ENCODE assay signal across 14 cellular contexts in the genomic region with DNA sequence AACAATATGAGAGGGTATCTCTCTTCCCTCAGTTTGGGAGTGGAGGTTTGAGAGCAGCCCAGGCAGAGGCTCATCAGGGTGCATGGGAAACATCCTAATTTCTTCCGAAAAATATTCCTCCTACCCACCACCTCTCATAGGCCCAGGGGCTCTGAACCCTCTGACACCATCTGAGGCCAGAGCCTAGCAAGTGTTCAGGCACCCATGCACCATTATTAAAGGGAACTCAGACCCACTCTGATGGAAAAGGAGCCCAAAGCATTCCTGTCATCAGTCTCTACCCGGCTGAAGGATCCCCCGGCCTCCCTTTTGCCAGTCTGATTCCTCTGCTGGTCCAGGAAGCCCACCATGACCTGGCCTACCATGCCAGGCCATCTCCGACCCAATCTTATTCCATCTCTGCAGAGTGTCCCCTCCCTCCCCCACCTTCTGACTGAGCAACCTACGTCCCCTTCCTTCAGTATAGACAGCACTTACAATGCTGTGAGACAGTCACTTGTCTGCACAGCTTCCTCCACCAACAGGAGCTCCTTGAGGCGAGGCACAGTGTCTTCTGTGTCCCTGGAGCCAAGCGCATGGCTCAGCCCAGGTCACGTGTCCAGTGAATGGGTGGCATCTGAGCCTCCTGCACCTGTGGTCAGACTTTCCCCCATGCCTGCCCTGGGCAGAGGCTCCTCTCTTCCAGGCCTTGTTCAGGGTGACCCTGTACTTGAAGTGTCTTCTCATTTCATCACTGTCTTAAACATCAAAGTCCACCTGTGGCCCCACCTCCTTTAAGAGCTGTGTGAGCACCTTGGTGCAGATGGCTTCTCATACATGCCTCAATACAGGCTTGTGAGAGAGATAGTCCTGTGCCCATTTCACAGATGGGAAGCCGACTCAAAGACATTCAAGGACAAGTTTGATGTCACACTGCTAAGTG. TPM values are rescaled to one million over a fixed set of nuclear protein-coding genes. Genes with fewer than 3 reads are reported as not detected.
DNase-seq lines count a peak whose midpoint lies in the region; ATAC-seq and TF ChIP-seq lines count a peak whose summit lies in the region.
"Had no signal": no experiment of that assay in that cellular context is flagged by ENCODE, and none has a peak within 500 bp of the region (broad histone marks: within the 10 kb centered on the region; RNA-seq: fewer than 3 reads in every experiment).

No MANE protein-coding gene starts in this region.

- peak overlapping the region; percentile 51 for H3K27ac Mint-ChIP-seq in dendritic cell treated with granulocyte-macrophage colony-stimulating factor and Interleukin-4, amounts not matched to agents 40 ng/mL and 50 ng/mL, for 4 days
- H3K27ac Mint-ChIP-seq in Caco-2 (ENCODE audit: unreplicated experiment) = no peak overlapping the region

- H3K27me3 ChIP-seq in DOHH2 (ENCODE audit: control insufficient read depth, low read length) (no peaks in the 10 kb centered on the region), Caco-2 (replicated peaks; ENCODE audit: control insufficient read depth, insufficient read depth, low read length) (no peaks in the 10 kb centered on the region)
- H3K27me3 ChIP-seq: left lung had no signal

- peak overlapping the region; percentile 74 for H3K27ac ChIP-seq in DOHH2 (ENCODE audit: low read depth, low read length)
- H3K27ac ChIP-seq: left lung had no signal

- no peaks in the 10 kb centered on the region for H3K36me3 Mint-ChIP-seq in dendritic cell treated with granulocyte-macrophage colony-stimulating factor and Interleukin-4, amounts not matched to agents 40 ng/mL and 50 ng/mL, for 4 days (ENCODE audit: low read depth)
- H3K36me3 Mint-ChIP-seq in Caco-2 (ENCODE audit: insufficient read depth, unreplicated experiment) = no peaks in the 10 kb centered on the region

- H3K79me2 ChIP-seq in DOHH2 (ENCODE audit: control insufficient read depth, low read length) = peaks cover 37% of the 10 kb centered on the region

- ATAC-seq in GM19397 (IDR thresholded peaks at IDR 0.05; ENCODE audit: unreplicated experiment) (peak; percentile 50), HG03025 (IDR thresholded peaks at IDR 0.05; ENCODE audit: low FRiP score, unreplicated experiment) (peak; percentile 60), left ventricle myocardium superior (no peak)
- ATAC-seq: left lung had no signal

- H3K27me3 Mint-ChIP-seq in dendritic cell treated with granulocyte-macrophage colony-stimulating factor and Interleukin-4, amounts not matched to agents 40 ng/mL and 50 ng/mL, for 4 days = no peaks in the 10 kb centered on the region
- H3K27me3 Mint-ChIP-seq in Caco-2 (ENCODE audit: insufficient read depth, unreplicated experiment) = peaks cover 4% of the 10 kb centered on the region

- H3K4me3 Mint-ChIP-seq in dendritic cell treated with granulocyte-macrophage colony-stimulating factor and Interleukin-4, amounts not matched to agents 40 ng/mL and 50 ng/mL, for 4 days = no peak overlapping the region
- H3K4me3 Mint-ChIP-seq in Caco-2 (ENCODE audit: unreplicated experiment) = no peak overlapping the region

- CTCF ChIA-PET in Caco-2 (lab: Charles Lee) = no interaction called here

- H3K4me2 ChIP-seq in DOHH2 (ENCODE audit: low read length) = peak overlapping the region; percentile 58

- DNase-seq in hippocampal formation (lab: John Stamatoyannopoulos, UW) (no peak), Caco-2 (no peak), left ventricle myocardium superior (no peak)
- no peak for DNase-seq in stimulated activated CD4-positive, alpha-beta T cell treated with anti-CD3 and anti-CD28 coated beads, Interleukin-4, amount 100 ng/mL, for 1 hour
- DNase-seq: activated effector memory CD4-positive, alpha-beta T cell treated with Interleukin-2 at 50 U/mL for 16 hours; AML-193; left lung; NCI-H1092; SW 1271 had no signal

- H3F3A ChIP-seq in DOHH2 (ENCODE audit: control insufficient read depth, insufficient read depth) = peaks cover 6% of the 10 kb centered on the region; the same call in 1 of the 2 replicates

- TF ChIP-seq CTCF in DOHH2 (IDR thresholded peaks at IDR 0.05; ENCODE audit: low read depth, low read length, poor library complexity, severe bottlenecking) (no peak), Caco-2 (IDR thresholded peaks at IDR 0.05; ENCODE audit: insufficient read depth in 1 of 2, low read depth in 1 of 2, low read length in 1 of 2, severe bottlenecking in 1 of 2, unreplicated experiment in 1 of 2) (no peak)

- H4K20me1 ChIP-seq in DOHH2 (ENCODE audit: control insufficient read depth, insufficient read depth, low read depth, low read length) = no peaks in the 10 kb centered on the region

- H3K4me1 ChIP-seq in DOHH2 (ENCODE audit: control insufficient read depth, low read length) (peaks cover 48% of the 10 kb centered on the region), Caco-2 (no peaks in the 10 kb centered on the region)
- H3K4me1 ChIP-seq: left lung had no signal

- H3K4me1 Mint-ChIP-seq in dendritic cell treated with granulocyte-macrophage colony-stimulating factor and Interleukin-4, amounts not matched to agents 40 ng/mL and 50 ng/mL, for 4 days (ENCODE audit: low read depth) = peaks cover 7% of the 10 kb centered on the region
- no peaks in the 10 kb centered on the region for H3K4me1 Mint-ChIP-seq in Caco-2 (ENCODE audit: low read depth, unreplicated experiment)

- intact Hi-C loops in dendritic cell treated with granulocyte-macrophage colony-stimulating factor and Interleukin-4, amounts not matched to agents 40 ng/mL and 50 ng/mL, for 4 days (cut with micrococcal nuclease) = no loop called here
- intact Hi-C loops in Caco-2 (cut with micrococcal nuclease; ENCODE audit: unreplicated experiment) (no loop called here), left ventricle myocardium superior (cut with micrococcal nuclease) (no loop called here)

- no peaks in the 10 kb centered on the region for H3K9me3 Mint-ChIP-seq in dendritic cell treated with granulocyte-macrophage colony-stimulating factor and Interleukin-4, amounts not matched to agents 40 ng/mL and 50 ng/mL, for 4 days
- H3K9me3 Mint-ChIP-seq in Caco-2 (ENCODE audit: unreplicated experiment) = no peaks in the 10 kb centered on the region

- H3K9me3 ChIP-seq in DOHH2 (ENCODE audit: control insufficient read depth, insufficient read depth, low read length) (no peaks in the 10 kb centered on the region), Caco-2 (no peaks in the 10 kb centered on the region)

- H3K4me3 ChIP-seq in DOHH2 (ENCODE audit: low read length) (peak overlapping the region; percentile 75), Caco-2 (ENCODE audit: low read depth, low read length) (no peak overlapping the region)
- H3K4me3 ChIP-seq: left lung had no signal

- no peaks in the 10 kb centered on the region for H3K9me2 ChIP-seq in DOHH2 (replicated peaks; ENCODE audit: control insufficient read depth, low read length)

- POLR2A ChIA-PET in Caco-2 (lab: Charles Lee) = no interaction called here

- BruUV-seq in Caco-2 (replicated peaks; lab: Mats Ljungman, UMichigan) = no TSS peak

- H3K36me3 ChIP-seq in DOHH2 (ENCODE audit: control insufficient read depth, low read length) (peaks cover 7% of the 10 kb centered on the region), Caco-2 (ENCODE audit: control insufficient read depth, insufficient read depth, low read length) (no peaks in the 10 kb centered on the region)
- H3K36me3 ChIP-seq: left lung had no signal

RNA-seq across cellular contexts. Expression of a gene that starts 0.9 kb away (rescaled TPM):
- not detected in 2 replicates for total RNA-seq in Caco-2 (2022)
- not detected for total RNA-seq in left ventricle myocardium superior
- total RNA-seq: left lung, temporal lobe had no signal

RNA-seq across cellular contexts. Expression of a gene that starts 21.6 kb away (rescaled TPM):
- 0.21 TPM in 1 of 2 replicates, not detected in the other for total RNA-seq in Caco-2 (2022)
- total RNA-seq in left ventricle myocardium superior = 0.32 TPM

RNA-seq across cellular contexts. Expression of a gene that starts 33.4 kb away (rescaled TPM):
- total RNA-seq in Caco-2 (2022) = 240 and 255 TPM in 2 replicates
- total RNA-seq in left ventricle myocardium superior = 425 TPM

RNA-seq across cellular contexts. Expression of a gene that starts 52.6 kb away (rescaled TPM):
- total RNA-seq in Caco-2 (2022) (not detected in 2 replicates), left ventricle myocardium superior (not detected)
- total RNA-seq: left lung, temporal lobe had no signal
